21 cellular contexts compared by ENCODE assay signal in the genomic region with DNA sequence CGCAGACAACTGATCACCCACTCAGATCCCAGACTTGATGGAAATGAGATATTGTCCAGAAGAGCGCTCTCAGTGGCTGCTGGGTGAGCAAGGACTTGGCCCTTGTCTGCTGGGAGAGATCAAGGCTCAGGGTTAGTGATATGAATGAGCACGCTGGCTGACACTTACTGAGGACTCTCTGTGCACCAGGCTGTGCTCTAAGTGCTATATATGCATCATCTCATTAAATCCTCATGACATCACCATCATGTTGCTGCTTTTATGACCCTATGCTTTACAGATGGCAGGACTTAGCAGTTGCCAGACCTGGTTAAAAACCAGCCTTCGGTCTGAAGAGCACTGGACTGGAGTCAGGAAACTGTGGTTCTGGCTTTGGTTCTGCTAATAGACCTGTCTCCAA.
"Had no signal": no experiment of that assay in that cellular context is flagged by ENCODE, and none has a peak within 500 bp of the region (broad histone marks: within the 10 kb centered on the region; RNA-seq: fewer than 3 reads in every experiment).

No MANE protein-coding gene starts in this region.

- H3K4me3 ChIP-seq: breast epithelium, gastrocnemius medialis, ovary, psoas muscle, upper lobe of left lung had no signal

- H3K27me3 ChIP-seq: gastrocnemius medialis, ovary, upper lobe of left lung had no signal

- DNase-seq: activated CD4-positive, alpha-beta T cell treated with anti-CD3 and anti-CD28 coated beads for 4 hours; activated CD4-positive, alpha-beta T cell treated with anti-CD3 and anti-CD28 coated beads, Interleukin-2, amount 50 U/mL, for 48 hours; activated CD4-positive, CD25-positive, alpha-beta regulatory T cell; activated CD8-positive, alpha-beta memory T cell treated with anti-CD3 and anti-CD28 coated beads, Interleukin-2, amount 50 U/mL, for 48 hours; activated naive CD4-positive, alpha-beta T cell; activated naive CD8-positive, alpha-beta T cell treated with anti-CD3 and anti-CD28 coated beads for 36 hours; activated T-cell treated with anti-CD3 and anti-CD28 coated beads, Interleukin-2, amount 50 U/mL, for 4 hours; effector memory CD4-positive, alpha-beta T cell; gastrocnemius medialis; head of caudate nucleus; left colon; ovary; psoas muscle; right cardiac atrium; stimulated activated CD4-positive, alpha-beta T cell treated with anti-CD3 and anti-CD28 coated beads, Interleukin-4, amount 100 ng/mL, for 24 hours; stimulated activated naive CD8-positive, alpha-beta T cell treated with anti-CD3 and anti-CD28 coated beads, Interleukin-15, Interleukin-2, amounts not matched to agents 100 U/mL and 50 U/mL, for 24 hours; upper lobe of left lung had no signal

- H3K36me3 ChIP-seq: breast epithelium, gastrocnemius medialis, neutrophil, ovary, upper lobe of left lung had no signal

- H3K27ac ChIP-seq: breast epithelium, gastrocnemius medialis, neutrophil, ovary, psoas muscle, upper lobe of left lung had no signal

- ATAC-seq: activated T-cell treated with anti-CD3 and anti-CD28 coated beads, Interleukin-2, amount 50 U/mL, for 4 hours; esophagus mucosa; gastrocnemius medialis; left colon; natural killer cell treated with Interleukin-12 subunit alpha and Interleukin-12 subunit beta and Interleukin-15 and Interleukin-18, amount 100 ng/mL, for 72 hours; psoas muscle; right cardiac atrium; stimulated activated naive CD8-positive, alpha-beta T cell treated with anti-CD3 and anti-CD28 coated beads, Interleukin-15, Interleukin-2, amounts not matched to agents 100 U/mL and 50 U/mL, for 24 hours had no signal

- H3K9me3 ChIP-seq: breast epithelium, gastrocnemius medialis, neutrophil, ovary, psoas muscle, upper lobe of left lung had no signal
